Comparison of ENCODE assay signal across 14 cellular contexts in genomic region chr20:39638671-39639070, GRCh38.
DNase-seq lines count a peak whose midpoint lies in the region; TF ChIP-seq lines count a peak whose summit lies in the region.
"Had no signal": no experiment of that assay in that cellular context is flagged by ENCODE, and none has a peak within 500 bp of the region (broad histone marks: within the 10 kb centered on the region; RNA-seq: fewer than 3 reads in every experiment).

No MANE protein-coding gene starts in this region.

- intact Hi-C loops in Caco-2 (cut with micrococcal nuclease; ENCODE audit: unreplicated experiment): no loop called here

- H3K4me1 Mint-ChIP-seq in type B pancreatic cell (ENCODE audit: unreplicated experiment) (peaks cover 13% of the 10 kb centered on the region), Caco-2 (ENCODE audit: low read depth, unreplicated experiment) (no peaks in the 10 kb centered on the region)
- H3K4me1 Mint-ChIP-seq: CD4-positive, alpha-beta memory T cell had no signal

- H3K4me3 Mint-ChIP-seq in type B pancreatic cell: peak overlapping the region; percentile 20
- H3K4me3 Mint-ChIP-seq in Caco-2 (ENCODE audit: unreplicated experiment): no peak overlapping the region
- H3K4me3 Mint-ChIP-seq: CD4-positive, alpha-beta memory T cell had no signal

- TF ChIP-seq CTCF in astrocyte of the spinal cord (IDR thresholded peaks at IDR 0.05; ENCODE audit: low read depth, low read length): no peak
- TF ChIP-seq CTCF in type B pancreatic cell (conservative IDR thresholded peaks at IDR 0.05): no peak
- no peak for TF ChIP-seq CTCF in Caco-2 (IDR thresholded peaks at IDR 0.05; ENCODE audit: insufficient read depth in 1 of 2, low read depth in 1 of 2, low read length in 1 of 2, severe bottlenecking in 1 of 2, unreplicated experiment in 1 of 2)

- no peaks in the 10 kb centered on the region for H3K27me3 ChIP-seq in Caco-2 (replicated peaks; ENCODE audit: control insufficient read depth, insufficient read depth, low read length)
- H3K27me3 ChIP-seq: BE2C had no signal

- no TSS peak for BruUV-seq in Caco-2 (replicated peaks; lab: Mats Ljungman, UMichigan)

- DNase-seq in M059J (ENCODE audit: low read depth): peak; percentile 13
- DNase-seq in astrocyte of the spinal cord (ENCODE audit: low read depth, low spot score): peak; percentile 6
- peak; percentile 36 for DNase-seq in medulla oblongata (ENCODE audit: extremely low spot score)
- no peak for DNase-seq in type B pancreatic cell (ENCODE audit: extremely low spot score, unreplicated experiment)
- no peak for DNase-seq in stimulated activated CD4-positive, alpha-beta T cell treated with anti-CD3 and anti-CD28 coated beads, Interleukin-4, amount 100 ng/mL, for 4 hours
- no peak for DNase-seq in Caco-2
- DNase-seq: BE2C; CD4-positive, alpha-beta memory T cell; DMS153; DMS79 treated with DMSO at 0.1 percent for 48 hours; EL; GOT3 had no signal

- H3K36me3 Mint-ChIP-seq in type B pancreatic cell: no peaks in the 10 kb centered on the region
- H3K36me3 Mint-ChIP-seq in Caco-2 (ENCODE audit: insufficient read depth, unreplicated experiment): no peaks in the 10 kb centered on the region
- H3K36me3 Mint-ChIP-seq: CD4-positive, alpha-beta memory T cell had no signal

- H3K4me3 ChIP-seq in astrocyte of the spinal cord (ENCODE audit: low read depth, low read length) (no peak overlapping the region), Caco-2 (ENCODE audit: low read depth, low read length) (no peak overlapping the region)
- H3K4me3 ChIP-seq: A549, HAP-1 had no signal

- POLR2A ChIA-PET in Caco-2 (lab: Charles Lee): no interaction called here

- CTCF ChIA-PET in Caco-2 (lab: Charles Lee): no interaction called here

- H3K27me3 Mint-ChIP-seq in type B pancreatic cell: peaks cover 21% of the 10 kb centered on the region
- peaks cover 31% of the 10 kb centered on the region for H3K27me3 Mint-ChIP-seq in Caco-2 (ENCODE audit: insufficient read depth, unreplicated experiment)

- H3K27ac Mint-ChIP-seq in type B pancreatic cell (no peak overlapping the region), Caco-2 (ENCODE audit: unreplicated experiment) (no peak overlapping the region)
- H3K27ac Mint-ChIP-seq: CD4-positive, alpha-beta memory T cell had no signal

- in situ Hi-C loops in astrocyte of the spinal cord (cut with HindIII; ENCODE audit: low sequenced_read_pairs): no loop called here

- H3K9me3 Mint-ChIP-seq in type B pancreatic cell: no peaks in the 10 kb centered on the region
- no peaks in the 10 kb centered on the region for H3K9me3 Mint-ChIP-seq in Caco-2 (ENCODE audit: unreplicated experiment)

- no peaks in the 10 kb centered on the region for H3K9me3 ChIP-seq in Caco-2
- H3K9me3 ChIP-seq: A549, BE2C, HAP-1 had no signal

- H3K36me3 ChIP-seq in Caco-2 (ENCODE audit: control insufficient read depth, insufficient read depth, low read length): no peaks in the 10 kb centered on the region
- H3K36me3 ChIP-seq: BE2C, HAP-1 had no signal

- H3K4me1 ChIP-seq in Caco-2: no peaks in the 10 kb centered on the region
- H3K4me1 ChIP-seq: A549, BE2C, HAP-1 had no signal

Comparison
In these comparisons a context has a peak if more than half of its experiments do, and no peak if none do; other contexts are left out.
1. DNase-seq: peak in M059J (single experiment), astrocyte of the spinal cord (single experiment) and medulla oblongata (single experiment); none in type B pancreatic cell (single experiment), stimulated activated CD4-positive, alpha-beta T cell treated with anti-CD3 and anti-CD28 coated beads, Interleukin-4, amount 100 ng/mL, for 4 hours (0 of 2) and Caco-2 (0 of 2).